In the genomic region with DNA sequence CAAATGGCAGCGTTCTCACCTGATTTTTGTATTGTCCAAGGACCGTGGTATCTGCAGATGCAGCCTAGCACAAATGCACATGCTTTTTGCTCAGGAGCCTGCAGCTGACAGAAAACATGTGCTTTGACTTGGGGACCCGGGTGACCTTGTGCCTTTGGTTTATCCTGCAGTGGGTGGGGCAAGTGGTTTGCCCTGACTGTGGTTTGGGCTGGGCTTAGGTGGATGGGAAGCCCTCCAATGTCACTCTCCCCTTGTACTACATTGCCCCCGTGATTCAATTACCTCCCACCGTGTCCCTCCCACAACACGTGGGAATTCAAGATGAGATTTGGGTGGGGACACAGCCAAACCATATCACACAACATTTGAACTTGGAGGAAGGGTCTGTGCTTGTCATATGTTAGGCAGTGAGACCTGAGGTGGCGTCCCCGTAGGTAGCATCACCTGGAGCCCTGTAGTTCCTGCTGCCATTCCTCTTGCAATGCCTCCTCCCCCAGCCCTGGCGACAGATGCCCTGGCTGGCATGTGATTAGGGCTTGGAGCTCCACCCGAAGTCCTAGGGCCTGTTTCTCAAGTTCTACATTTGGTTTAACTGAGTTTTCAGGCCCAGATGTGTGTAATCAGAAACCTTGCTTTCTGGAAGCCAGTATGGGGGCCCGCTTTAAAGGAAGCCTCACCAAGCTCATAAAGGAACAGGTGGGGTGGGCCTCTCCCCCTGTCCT, we compare ENCODE assay signal across 8 cellular contexts. TPM values are rescaled to one million over a fixed set of nuclear protein-coding genes. Genes with fewer than 3 reads are reported as not detected.
A peak's percentile ranks its signal among the peaks of the same experiment; 100 is the strongest.
DNase-seq lines count a peak whose midpoint lies in the region; ATAC-seq and TF ChIP-seq lines count a peak whose summit lies in the region.

No MANE protein-coding gene starts in this region.

- H3K9ac ChIP-seq in colonic mucosa (ENCODE audit: low read depth in 2 of 2, low read length in 2 of 2) = peak overlapping the region; percentile 12 to 21

- DNase-seq in DMS 273 (lab: John Stamatoyannopoulos, UW; ENCODE audit: unreplicated experiment) = peak; percentile 90
- DNase-seq in MG63 = peak; percentile 22
- DNase-seq in colonic mucosa = no peak
- DNase-seq in neural crest cell (ENCODE audit: low read depth, low spot score) = no peak
- DNase-seq in A673 (ENCODE audit: low spot score) = no peak
- no peak for DNase-seq in NCI-H1436 treated with DMSO at 0.1 percent for 48 hours (lab: John Stamatoyannopoulos, UW)

- CTCF ChIA-PET in A673 (lab: Charles Lee) = no interaction called here

- H3K36me3 Mint-ChIP-seq in neural crest cell (ENCODE audit: low read depth) = no peaks in the 10 kb centered on the region

- peaks cover 9% of the 10 kb centered on the region for H3K4me1 Mint-ChIP-seq in neural crest cell

- H3K27ac ChIP-seq in colonic mucosa = no peak overlapping the region
- no peak overlapping the region for H3K27ac ChIP-seq in A673 (ENCODE audit: low read depth, low read length, poor library complexity, severe bottlenecking)

- H3K36me3 ChIP-seq in MG63 (peaks cover 26% of the 10 kb centered on the region), colonic mucosa (no peaks in the 10 kb centered on the region), A673 (ENCODE audit: insufficient read depth, low read length, poor library complexity, severe bottlenecking) (no peaks in the 10 kb centered on the region)

- H3K4me3 ChIP-seq in MG63 = peak overlapping the region; percentile 81
- H3K4me3 ChIP-seq in colonic mucosa = no peak overlapping the region
- no peak overlapping the region for H3K4me3 ChIP-seq in A673 (ENCODE audit: low read depth, low read length, poor library complexity, severe bottlenecking)

- TF ChIP-seq CTCF in colonic mucosa (IDR thresholded peaks at IDR 0.05) (no peak), neural crest cell (conservative IDR thresholded peaks at IDR 0.05) (no peak), A673 (conservative IDR thresholded peaks at IDR 0.05; ENCODE audit: low read depth, low read length) (no peak)

- POLR2A ChIA-PET in A673 (lab: Charles Lee; ENCODE audit: low non-redundant PET) = no interaction called here

- ATAC-seq in GM21528 (IDR thresholded peaks at IDR 0.05; ENCODE audit: low FRiP score, unreplicated experiment) = no peak
- ATAC-seq in HG03095 (IDR thresholded peaks at IDR 0.05; ENCODE audit: unreplicated experiment) = no peak

- H3K9me3 Mint-ChIP-seq in neural crest cell = no peaks in the 10 kb centered on the region

- no peaks in the 10 kb centered on the region for H3K27me3 ChIP-seq in MG63
- peaks cover 35% of the 10 kb centered on the region for H3K27me3 ChIP-seq in colonic mucosa
- peaks cover 28% of the 10 kb centered on the region for H3K27me3 ChIP-seq in A673 (replicated peaks; ENCODE audit: insufficient read depth, low read depth, low read length, poor library complexity)

- intact Hi-C loops in colonic mucosa (cut with DNase I) = no loop called here
- intact Hi-C loops in A673 (cut with micrococcal nuclease; ENCODE audit: unreplicated experiment) = loop anchor here (10.0 kb wide), 1 partner anchor 159 kb away; no protein-coding TSS in a partner anchor

- H3K27ac Mint-ChIP-seq in neural crest cell (ENCODE audit: unreplicated experiment) = no peak overlapping the region

- peaks cover 64% of the 10 kb centered on the region for H3K27me3 Mint-ChIP-seq in neural crest cell (ENCODE audit: low read depth)

- BruUV-seq in A673 (replicated peaks; lab: Mats Ljungman, UMichigan) = no TSS peak

- H3K4me1 ChIP-seq in colonic mucosa (no peaks in the 10 kb centered on the region), A673 (ENCODE audit: insufficient read depth, low read length, poor library complexity, severe bottlenecking) (peaks cover 14% of the 10 kb centered on the region)

- H3K4me3 Mint-ChIP-seq in neural crest cell = peak overlapping the region; percentile 81

- no peaks in the 10 kb centered on the region for H3K9me3 ChIP-seq in MG63
- H3K9me3 ChIP-seq in colonic mucosa = no peaks in the 10 kb centered on the region
- H3K9me3 ChIP-seq in A673 (ENCODE audit: low read depth, low read length, poor library complexity, severe bottlenecking) = no peaks in the 10 kb centered on the region

RNA-seq across cellular contexts. Expression of a gene that starts 2.1 kb away (rescaled TPM):
- total RNA-seq in MG63 (2014; rRNA removed; shearing (Covaris generic); ENCODE audit: low replicate concordance) = 9.6 and 10.4 TPM in 2 replicates
- under 1 TPM; 0.47 to 0.66 TPM for total RNA-seq in colonic mucosa
- total RNA-seq in neural crest cell = 0.80 and 0.84 TPM in 2 replicates
- total RNA-seq in A673 (2021) = 0.75 and 1.1 TPM in 2 replicates

Comparison
In these comparisons a context has a peak if more than half of its experiments do, and no peak if none do; other contexts are left out.
1. DNase-seq: peak in DMS 273 (single experiment) and MG63 (single experiment); none in colonic mucosa (single experiment), neural crest cell (single experiment), A673 (single experiment) and NCI-H1436 treated with DMSO at 0.1 percent for 48 hours (single experiment).